In genomic region chr16:85649978-85650863, GRCh38 we compare ENCODE assay signal across 17 cellular contexts. TPM values are rescaled to one million over a fixed set of nuclear protein-coding genes. Genes with fewer than 3 reads are reported as not detected.
DNase-seq lines count a peak whose midpoint lies in the region; ATAC-seq, FAIRE-seq and TF ChIP-seq lines count a peak whose summit lies in the region.
"Had no signal": no experiment of that assay in that cellular context is flagged by ENCODE, and none has a peak within 500 bp of the region (broad histone marks: within the 10 kb centered on the region; RNA-seq: fewer than 3 reads in every experiment).

No MANE protein-coding gene starts in this region.

- H3K79me1 ChIP-seq in H1 (ENCODE audit: low read depth, low read length), result peaks cover 18% of the 10 kb centered on the region

- intact Hi-C loops in A673 (cut with micrococcal nuclease; ENCODE audit: unreplicated experiment), result no loop called here

- no peak overlapping the region for H2BK12ac ChIP-seq in H1 (ENCODE audit: low read depth, low read length)

- no TSS peak for BruUV-seq in A673 (replicated peaks; lab: Mats Ljungman, UMichigan)

- WGBS in H1 (ENCODE audit: extremely low coverage in 1 of 2, insufficient coverage in 1 of 2, insufficient read length in 1 of 2, insufficient replicate concordance in 2 of 2, low coverage in 1 of 2, low lambda C conversion rate in 2 of 2, missing lambda C conversion rate in 1 of 2), 2 experiments, result 88% methylated on average over 19 of the region's 47 CpGs; no CpG with 5 or more reads in 1 of the 2 experiments

- H3K18ac ChIP-seq in H1 (ENCODE audit: extremely low read depth, low read length), result no peak overlapping the region; the same call in 1 of the 2 replicates

- H3K9me3 ChIP-seq in A673 (ENCODE audit: low read depth, low read length, poor library complexity, severe bottlenecking) (no peaks in the 10 kb centered on the region), H1 (ENCODE audit: insufficient read depth in 2 of 2, low read depth in 1 of 2, low read length in 1 of 2) (peaks cover 0 to 12% of the 10 kb centered on the region in 2 experiments; a peak in 1 of 4 replicates)
- H3K9me3 ChIP-seq: neutrophil had no signal

- H2AFZ ChIP-seq in H1 (ENCODE audit: low read length), result no peak overlapping the region

- H2AK5ac ChIP-seq in H1 (ENCODE audit: low read depth, low read length), result no peak overlapping the region

- H3K27ac ChIP-seq in A673 (ENCODE audit: low read depth, low read length, poor library complexity, severe bottlenecking) (peak overlapping the region; percentile 42), H1 (ENCODE audit: low read depth, low read length) (no peak overlapping the region; the same call in 1 of the 2 replicates)
- H3K27ac ChIP-seq: neutrophil had no signal

- CTCF ChIA-PET in A673 (lab: Charles Lee), result no interaction called here
- CTCF ChIA-PET in H1 (lab: Charles Lee; ENCODE audit: partially characterized antibody), result interaction anchor here (0.9 to 3.9 kb wide), 18 partner anchors 8 to 405 kb away, joined by 3 to 23 read pairs (median 4); no protein-coding TSS in a partner anchor

- H3K9ac ChIP-seq in H1 (replicated peaks in 1 of 4; ENCODE audit: extremely low read depth in 1 of 4, low read depth in 3 of 4, low read length in 3 of 4), result no peak overlapping the region

- no peak overlapping the region for H2BK20ac ChIP-seq in H1 (ENCODE audit: low read length)

- H3K56ac ChIP-seq in H1 (replicated peaks; ENCODE audit: insufficient read length, low read depth, low read length), result no peak overlapping the region

- H3K23me2 ChIP-seq in H1 (ENCODE audit: low read depth, low read length), result no peaks in the 10 kb centered on the region

- peaks cover 30 to 40% of the 10 kb centered on the region in 2 experiments for H4K20me1 ChIP-seq in H1 (replicated peaks in 1 of 2; ENCODE audit: control insufficient read depth in 1 of 2, insufficient read depth in 2 of 2, low read length in 2 of 2)

- H3K4me3 ChIP-seq in A673 (ENCODE audit: low read depth, low read length, poor library complexity, severe bottlenecking), result no peak overlapping the region
- no peak overlapping the region for H3K4me3 ChIP-seq in H1 (ENCODE audit: extremely low read depth in 1 of 4, insufficient read depth in 2 of 4, low read depth in 3 of 4, low read length in 4 of 4)

- POLR2A ChIA-PET in A673 (lab: Charles Lee; ENCODE audit: low non-redundant PET) (no interaction called here), H1 (lab: Charles Lee; ENCODE audit: partially characterized antibody) (interaction anchor here (0.7 to 1.8 kb wide), 6 partner anchors 10 to 48 kb away, joined by 3 to 5 read pairs (median 3); no protein-coding TSS in a partner anchor)

- no peak overlapping the region for H3K4ac ChIP-seq in H1 (replicated peaks; ENCODE audit: insufficient read length, low read depth, low read length)

- H2BK5ac ChIP-seq in H1 (ENCODE audit: low read depth, low read length), result no peak overlapping the region

- no peak overlapping the region for H3K4me2 ChIP-seq in H1 (ENCODE audit: insufficient read depth in 1 of 2, low read depth in 2 of 2, low read length in 2 of 2)

- no peak for TF ChIP-seq EP300 in H1 (IDR thresholded peaks at IDR 0.05; ENCODE audit: borderline replicate concordance in 1 of 2, low read depth in 2 of 2, low read length in 2 of 2)

- H3K4me1 ChIP-seq in A673 (ENCODE audit: insufficient read depth, low read length, poor library complexity, severe bottlenecking), result peaks cover 51% of the 10 kb centered on the region
- H3K4me1 ChIP-seq in H1 (replicated peaks in 1 of 4; ENCODE audit: control insufficient read depth in 3 of 4, insufficient read depth in 4 of 4, low read length in 3 of 4), result peaks cover 0 to 5% (median 0%) of the 10 kb centered on the region in 4 experiments; a peak in 2 of 7 replicates

- TF ChIP-seq CTCF in A673 (conservative IDR thresholded peaks at IDR 0.05; ENCODE audit: low read depth, low read length) (no peak), H1 (IDR thresholded peaks at IDR 0.05; ENCODE audit: control extremely low read depth in 1 of 3, insufficient read depth in 1 of 3, low read depth in 1 of 3, low read length in 3 of 3) (no peak)

- H2BK120ac ChIP-seq in H1 (replicated peaks; ENCODE audit: low read depth, low read length), result no peak overlapping the region

- H2BK15ac ChIP-seq in H1 (ENCODE audit: low read length), result no peak overlapping the region

- H3K14ac ChIP-seq in H1 (ENCODE audit: insufficient read length), result no peak overlapping the region

- H3K36me3 ChIP-seq in A673 (ENCODE audit: insufficient read depth, low read length, poor library complexity, severe bottlenecking), result no peaks in the 10 kb centered on the region
- H3K36me3 ChIP-seq in H1 (ENCODE audit: control insufficient read depth in 2 of 4, insufficient read depth in 4 of 4, low read length in 3 of 4), result peaks cover 2 to 32% (median 13%) of the 10 kb centered on the region in 4 experiments

- no peak for TF ChIP-seq POLR2A in H1 (IDR thresholded peaks at IDR 0.05; ENCODE audit: control extremely low read depth in 1 of 2, low read depth in 2 of 2, low read length in 2 of 2)

- DNase-seq in A673 (ENCODE audit: low spot score) (peak; percentile 52), DMS153 (lab: John Stamatoyannopoulos, UW) (peak; percentile 38), NCI-H524 (lab: John Stamatoyannopoulos, UW) (peak; percentile 92), H1 (ENCODE audit: low read depth in 1 of 2, low spot score in 2 of 2) (no peak), T-helper 1 cell (no peak)
- no peak for DNase-seq in stimulated activated CD4-positive, alpha-beta T cell treated with anti-CD3 and anti-CD28 coated beads, Interleukin-2, amount 100 ng/mL, for 48 hours
- DNase-seq in stimulated activated CD4-positive, alpha-beta T cell treated with anti-CD3 and anti-CD28 coated beads, Interleukin-4, amount 100 ng/mL, for 1 hour, result no peak
- DNase-seq: activated naive CD8-positive, alpha-beta T cell treated with anti-CD3 and anti-CD28 coated beads, Interleukin-2, amount 10 ng/mL, durations not matched to agents 7 days and 5 days; activated T-cell treated with anti-CD3 and anti-CD28 coated beads, Interleukin-2, amount 50 U/mL, for 4 hours; mammary epithelial cell; RPMI8226; stimulated activated naive B cell treated with anti-CD40 and anti-IgM and Interleukin-4, amounts not matched to agents 10 μg/mL and 1 μg/mL and 100 μg/mL, for 72 hours; T1000; trophoblast cell had no signal

- H3K27me3 ChIP-seq in A673 (replicated peaks; ENCODE audit: insufficient read depth, low read depth, low read length, poor library complexity), result no peaks in the 10 kb centered on the region
- H3K27me3 ChIP-seq in H1 (replicated peaks in 1 of 4; ENCODE audit: control insufficient read depth in 3 of 4, extremely low read depth in 1 of 4, insufficient read depth in 3 of 4, low read length in 3 of 4), result no peaks in the 10 kb centered on the region
- H3K27me3 ChIP-seq: neutrophil had no signal

- H3K23ac ChIP-seq in H1 (ENCODE audit: insufficient read length), result no peak overlapping the region

- no peak for TF ChIP-seq RAD21 in H1 (IDR thresholded peaks at IDR 0.05 in 1 of 2, conservative IDR thresholded peaks at IDR 0.05 in 1 of 2; ENCODE audit: low read depth in 2 of 2, low read length in 2 of 2)

- ATAC-seq in HG03520 (IDR thresholded peaks at IDR 0.05; ENCODE audit: unreplicated experiment), result no peak
- ATAC-seq: activated T-cell treated with anti-CD3 and anti-CD28 coated beads, Interleukin-2, amount 50 U/mL, for 4 hours had no signal

- peaks cover 0 to 27% of the 10 kb centered on the region in 2 experiments; a peak in 1 of 4 replicates for H3K79me2 ChIP-seq in H1 (ENCODE audit: control insufficient read depth in 1 of 2, insufficient read depth in 2 of 2, low read length in 2 of 2)

- H4K91ac ChIP-seq in H1 (replicated peaks; ENCODE audit: insufficient read length, low read length), result no peak overlapping the region

- H4K5ac ChIP-seq in H1 (ENCODE audit: insufficient read length, low read depth, low read length), result no peak overlapping the region

- H4K8ac ChIP-seq in H1 (ENCODE audit: extremely low read depth, insufficient read depth, low read length), result no peak overlapping the region

- FAIRE-seq in H1 (lab: Jason Lieb, UNC), result no peak
- FAIRE-seq: frontal cortex had no signal

TF ChIP-seq in H1, 55 proteins besides CTCF, POLR2A, EP300 and RAD21:
- TF ChIP-seq CREB1 (IDR thresholded peaks at IDR 0.05) (no peak), GABPA (IDR thresholded peaks at IDR 0.05; ENCODE audit: borderline replicate concordance, insufficient read depth, low read length) (0 out of 2 replicates have a peak, but pooled peaks have one; percentile 10), JUND (IDR thresholded peaks at IDR 0.05; ENCODE audit: low read length) (no peak)
TF ChIP-seq in H1: peak in this region for 1.

RNA-seq across cellular contexts. Expression of gene GSE1, which starts 37.1 kb away (rescaled TPM):
- 64.2 and 72.4 TPM in 2 replicates for total RNA-seq in A673 (2021)
- total RNA-seq in H1 (2021; fragmentation: NEBNext Ultra II Directional; extraction: Animal tissue kit (Norgen Biotek cat#: 25700)), result 65.6 and 66.2 TPM in 2 replicates
- 26.0 and 40.0 TPM in 2 replicates for polyA plus RNA-seq in H1 (2011; rRNA removed)
- polyA plus RNA-seq in H1 (2011; cell fraction: cytosol; rRNA removed), result 26.5 TPM
- polyA plus RNA-seq in H1 (2011; cell fraction: nucleus; rRNA removed), result 123 TPM
- polyA plus RNA-seq in H1 (2012, experiment 1 of 2), result 42.4 to 51.0 TPM (median 44.8 TPM) in 4 replicates
- 18.4 TPM for polyA plus RNA-seq in H1 (2012, experiment 2 of 2)
- 30.0 TPM for polyA plus RNA-seq in H1 (2013, experiment 1 of 2)
- polyA plus RNA-seq in H1 (2013, experiment 2 of 2), result 30.1 TPM
- polyA minus RNA-seq in H1 (2011; rRNA and poly(A)+ RNA removed), result 35.8 and 37.6 TPM in 2 replicates
- 76.6 TPM for polyA minus RNA-seq in H1 (2011; cell fraction: cytosol; rRNA and poly(A)+ RNA removed)
- 93.7 TPM for polyA minus RNA-seq in H1 (2011; cell fraction: nucleus; rRNA and poly(A)+ RNA removed)

RNA-seq across cellular contexts. Expression of gene GINS2, which starts 38.5 kb away (rescaled TPM):
- 70.5 and 71.9 TPM in 2 replicates for total RNA-seq in A673 (2021)
- total RNA-seq in H1 (2021; fragmentation: NEBNext Ultra II Directional; extraction: Animal tissue kit (Norgen Biotek cat#: 25700)), result 51.4 and 59.1 TPM in 2 replicates
- polyA plus RNA-seq in H1 (2011; rRNA removed), result 22.5 and 29.4 TPM in 2 replicates
- 31.5 TPM for polyA plus RNA-seq in H1 (2011; cell fraction: cytosol; rRNA removed)
- polyA plus RNA-seq in H1 (2011; cell fraction: nucleus; rRNA removed), result 18.3 TPM
- 34.6 to 46.9 TPM (median 38.3 TPM) in 4 replicates for polyA plus RNA-seq in H1 (2012, experiment 1 of 2)
- 17.0 TPM for polyA plus RNA-seq in H1 (2012, experiment 2 of 2)
- 28.2 TPM for polyA plus RNA-seq in H1 (2013, experiment 1 of 2)
- polyA plus RNA-seq in H1 (2013, experiment 2 of 2), result 28.2 TPM
- polyA minus RNA-seq in H1 (2011; rRNA and poly(A)+ RNA removed), result 24.8 and 29.1 TPM in 2 replicates
- 14.1 TPM for polyA minus RNA-seq in H1 (2011; cell fraction: cytosol; rRNA and poly(A)+ RNA removed)
- polyA minus RNA-seq in H1 (2011; cell fraction: nucleus; rRNA and poly(A)+ RNA removed), result 18.6 TPM

Comparison
In these comparisons a context has a peak if more than half of its experiments do, and no peak if none do; other contexts are left out.
1. DNase-seq: peak in A673 (single experiment), DMS153 (single experiment) and NCI-H524 (2 of 2); none in H1 (0 of 2), T-helper 1 cell (0 of 5), stimulated activated CD4-positive, alpha-beta T cell treated with anti-CD3 and anti-CD28 coated beads, Interleukin-2, amount 100 ng/mL, for 48 hours (0 of 2) and stimulated activated CD4-positive, alpha-beta T cell treated with anti-CD3 and anti-CD28 coated beads, Interleukin-4, amount 100 ng/mL, for 1 hour (single experiment).